Comparison of ENCODE assay signal across 29 cellular contexts in genomic region chr4:145406970-145407369, GRCh38.
"Had no signal": no experiment of that assay in that cellular context is flagged by ENCODE, and none has a peak within 500 bp of the region (broad histone marks: within the 10 kb centered on the region; RNA-seq: fewer than 3 reads in every experiment).

No MANE protein-coding gene starts in this region.

- FAIRE-seq: pancreas had no signal

- ATAC-seq: gastrocnemius medialis; left lung; naive thymus-derived CD4-positive, alpha-beta T cell; pancreas; stimulated activated naive B cell treated with anti-CD40 and anti-IgM and Interleukin-4, amounts not matched to agents 10 μg/mL and 1 μg/mL and 100 μg/mL, for 72 hours; upper lobe of right lung had no signal

- H3K4me3 ChIP-seq: colonic mucosa, esophagus squamous epithelium, gastrocnemius medialis, left lung, pancreas, prostate gland, right atrium auricular region, sigmoid colon, skin epidermis, spleen, thoracic aorta, tibial nerve, upper lobe of right lung, uterus had no signal

- H3K27ac ChIP-seq: colonic mucosa, esophagus squamous epithelium, gastrocnemius medialis, left lung, pancreas, prostate gland, right atrium auricular region, sigmoid colon, skin epidermis, thoracic aorta, tibial nerve, upper lobe of right lung, uterus had no signal

- H3K9me3 Mint-ChIP-seq: central memory CD8-positive, alpha-beta T cell; dendritic cell treated with granulocyte-macrophage colony-stimulating factor and Interleukin-4, amounts not matched to agents 40 ng/mL and 50 ng/mL, for 4 days; stimulated activated naive CD8-positive, alpha-beta T cell treated with anti-CD3 and anti-CD28 coated beads, Interleukin-15, Interleukin-2, amounts not matched to agents 100 ng/mL and 50 ng/mL, for 24 hours had no signal

- H3K36me3 Mint-ChIP-seq: mesothelial cell of epicardium; stimulated activated naive B cell treated with anti-CD40 and anti-IgM and Interleukin-4, amounts not matched to agents 10 μg/mL and 1 μg/mL and 100 μg/mL, for 72 hours had no signal

- H3K27me3 ChIP-seq: colonic mucosa, esophagus squamous epithelium, gastrocnemius medialis, left lung, pancreas, right atrium auricular region, sigmoid colon, spleen, tibial nerve, upper lobe of right lung, uterus had no signal

- H3K4me1 ChIP-seq: colonic mucosa, left lung, pancreas, prostate gland, right atrium auricular region, sigmoid colon, spleen, tibial nerve, upper lobe of right lung, uterus had no signal

- H3K4me3 Mint-ChIP-seq: central memory CD8-positive, alpha-beta T cell; dendritic cell treated with granulocyte-macrophage colony-stimulating factor and Interleukin-4, amounts not matched to agents 40 ng/mL and 50 ng/mL, for 4 days; mesothelial cell of epicardium; naive thymus-derived CD4-positive, alpha-beta T cell; nephron progenitor cell; stimulated activated naive B cell treated with anti-CD40 and anti-IgM and Interleukin-4, amounts not matched to agents 10 μg/mL and 1 μg/mL and 100 μg/mL, for 72 hours; stimulated activated naive CD8-positive, alpha-beta T cell treated with anti-CD3 and anti-CD28 coated beads, Interleukin-15, Interleukin-2, amounts not matched to agents 100 ng/mL and 50 ng/mL, for 24 hours had no signal

- H3K36me3 ChIP-seq: colonic mucosa, esophagus squamous epithelium, gastrocnemius medialis, left lung, pancreas, prostate gland, right atrium auricular region, sigmoid colon, spleen, thoracic aorta, tibial nerve, upper lobe of right lung, uterus had no signal

- H3K4me1 Mint-ChIP-seq: central memory CD8-positive, alpha-beta T cell; naive thymus-derived CD4-positive, alpha-beta T cell; stimulated activated naive B cell treated with anti-CD40 and anti-IgM and Interleukin-4, amounts not matched to agents 10 μg/mL and 1 μg/mL and 100 μg/mL, for 72 hours had no signal

- H3K9me3 ChIP-seq: colonic mucosa, esophagus squamous epithelium, gastrocnemius medialis, left lung, pancreas, prostate gland, right atrium auricular region, sigmoid colon, spleen, thoracic aorta, tibial nerve, upper lobe of right lung, uterus had no signal

- DNase-seq: colonic mucosa; effector memory CD4-positive, alpha-beta T cell; erythroblast; esophagus squamous epithelium; foreskin fibroblast; gastrocnemius medialis; head of caudate nucleus; kidney; left lung; mesenchymal stem cell; naive thymus-derived CD4-positive, alpha-beta T cell; nephron progenitor cell; occipital lobe; pancreas; sigmoid colon; spleen; stimulated activated CD4-positive, alpha-beta T cell treated with anti-CD3 and anti-CD28 coated beads, Interleukin-4, amount 100 ng/mL, for 4 hours; stimulated activated naive B cell treated with anti-CD40 and anti-IgM and Interleukin-4, amounts not matched to agents 10 μg/mL and 1 μg/mL and 100 μg/mL, for 72 hours; upper lobe of right lung; uterus had no signal

- H3K27ac Mint-ChIP-seq: dendritic cell treated with granulocyte-macrophage colony-stimulating factor and Interleukin-4, amounts not matched to agents 40 ng/mL and 50 ng/mL, for 4 days; mesothelial cell of epicardium; naive thymus-derived CD4-positive, alpha-beta T cell; nephron progenitor cell; stimulated activated naive B cell treated with anti-CD40 and anti-IgM and Interleukin-4, amounts not matched to agents 10 μg/mL and 1 μg/mL and 100 μg/mL, for 72 hours; stimulated activated naive CD8-positive, alpha-beta T cell treated with anti-CD3 and anti-CD28 coated beads, Interleukin-15, Interleukin-2, amounts not matched to agents 100 ng/mL and 50 ng/mL, for 24 hours had no signal

- H3K27me3 Mint-ChIP-seq: dendritic cell treated with granulocyte-macrophage colony-stimulating factor and Interleukin-4, amounts not matched to agents 40 ng/mL and 50 ng/mL, for 4 days had no signal
